1 cellular context compared by ENCODE assay signal in the genomic region with DNA sequence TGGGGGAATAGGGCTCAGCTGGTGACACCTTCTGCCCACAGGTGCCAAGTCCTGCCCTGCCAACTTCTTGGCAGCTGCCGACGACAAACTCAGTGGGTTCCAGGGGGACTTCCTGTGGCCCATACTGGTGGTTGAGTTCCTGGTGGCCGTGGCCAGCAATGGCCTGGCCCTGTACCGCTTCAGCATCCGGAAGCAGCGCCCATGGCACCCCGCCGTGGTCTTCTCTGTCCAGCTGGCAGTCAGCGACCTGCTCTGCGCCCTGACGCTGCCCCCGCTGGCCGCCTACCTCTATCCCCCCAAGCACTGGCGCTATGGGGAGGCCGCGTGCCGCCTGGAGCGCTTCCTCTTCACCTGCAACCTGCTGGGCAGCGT.
TF ChIP-seq lines count a peak whose summit lies in the region.

No MANE protein-coding gene starts in this region.

TF ChIP-seq in WTC11, 78 proteins besides CTCF, POLR2A, EP300 and RAD21 (continued from another document):
- no peak for TF ChIP-seq ZNF263 (CRISPR knock-in tag; IDR thresholded peaks at IDR 0.05; ENCODE audit: low read depth)
TF ChIP-seq in WTC11: peak in this region for 4.
